Comparison of ENCODE assay signal across 10 cellular contexts in the genomic region with DNA sequence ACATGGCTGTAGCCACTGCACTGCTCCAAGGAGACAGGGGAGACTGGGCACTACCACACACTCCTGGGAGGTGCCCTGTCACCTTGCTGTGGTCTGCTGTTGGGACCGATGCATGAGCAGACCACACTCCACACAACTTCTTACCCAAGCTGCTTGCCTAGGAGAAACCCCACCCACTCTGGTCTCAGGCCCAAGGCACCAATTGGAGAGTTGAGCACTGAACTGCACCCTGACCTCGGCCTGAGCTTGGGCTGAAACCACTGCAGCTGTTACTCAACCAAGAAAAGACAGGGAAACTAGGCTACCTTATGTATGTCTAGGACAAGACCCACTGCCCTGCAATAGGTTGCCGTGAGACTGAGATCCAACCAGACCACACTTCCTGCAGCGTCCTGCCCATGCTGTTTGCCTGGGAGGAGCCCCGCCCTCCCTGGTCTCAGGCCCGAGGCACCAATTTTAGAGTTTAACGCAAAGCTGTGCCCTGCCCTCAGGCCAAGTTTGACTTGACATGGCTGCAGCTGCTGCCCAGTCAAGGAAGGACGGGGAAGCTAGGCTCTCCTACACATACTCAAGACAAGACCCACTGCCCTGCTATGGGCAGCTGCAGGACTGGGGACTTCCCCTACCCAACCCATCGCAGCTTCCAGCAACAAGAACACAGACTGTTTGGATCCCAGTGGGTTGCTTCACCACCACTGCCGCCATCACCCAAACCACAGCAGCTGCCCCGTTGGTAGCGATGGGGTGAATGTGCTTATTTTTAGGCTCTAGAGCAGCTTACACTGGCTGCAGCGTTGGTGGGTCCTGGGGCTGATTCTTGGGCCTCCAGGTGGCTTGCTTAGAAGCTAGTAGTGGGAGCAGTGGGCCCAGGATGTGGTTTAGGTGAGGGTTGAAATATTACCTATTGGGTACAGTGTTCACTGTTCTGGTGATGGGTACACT.
A peak's percentile ranks its signal among the peaks of the same experiment; 100 is the strongest.
DNase-seq lines count a peak whose midpoint lies in the region; ATAC-seq, FAIRE-seq and TF ChIP-seq lines count a peak whose summit lies in the region.
"Had no signal": no experiment of that assay in that cellular context is flagged by ENCODE, and none has a peak within 500 bp of the region (broad histone marks: within the 10 kb centered on the region; RNA-seq: fewer than 3 reads in every experiment).

No MANE protein-coding gene starts in this region.

- no peak overlapping the region; the same call in 1 of the 2 replicates for H3K9ac ChIP-seq in OCI-LY3 (ENCODE audit: low read length)
- H3K9ac ChIP-seq in keratinocyte (ENCODE audit: control insufficient read depth, extremely low read depth, insufficient read depth, low read length) = no peak overlapping the region

- H3K79me2 ChIP-seq in OCI-LY3 (ENCODE audit: low read length) = no peaks in the 10 kb centered on the region
- H3K79me2 ChIP-seq in keratinocyte (ENCODE audit: control insufficient read depth, insufficient read depth, low read length) = no peaks in the 10 kb centered on the region

- H3K27me3 ChIP-seq in OCI-LY3 (ENCODE audit: low read depth, low read length) = no peaks in the 10 kb centered on the region
- no peaks in the 10 kb centered on the region for H3K27me3 ChIP-seq in keratinocyte (ENCODE audit: control insufficient read depth, extremely low read depth, insufficient read depth, low read length)
- H3K27me3 ChIP-seq: cardiac muscle cell had no signal

- peak overlapping the region; percentile 67 for H3K4me2 ChIP-seq in OCI-LY3 (ENCODE audit: low read length)
- H3K4me2 ChIP-seq in keratinocyte (ENCODE audit: control insufficient read depth, extremely low read depth, insufficient read depth, low read depth, low read length) = peak overlapping the region; percentile 17

- ATAC-seq in GM18517 (IDR thresholded peaks at IDR 0.05; ENCODE audit: unreplicated experiment) (peak; percentile 64), GM21825 (IDR thresholded peaks at IDR 0.05; ENCODE audit: unreplicated experiment) (peak; percentile 48)

- no peaks in the 10 kb centered on the region for H3K9me1 ChIP-seq in keratinocyte (ENCODE audit: control insufficient read depth, extremely low read depth, insufficient read depth, low read length)

- H4K20me1 ChIP-seq in OCI-LY3 (ENCODE audit: insufficient read depth, low read length) = no peaks in the 10 kb centered on the region
- H4K20me1 ChIP-seq in keratinocyte (ENCODE audit: control insufficient read depth, extremely low read depth, insufficient read depth, low read length) = no peaks in the 10 kb centered on the region

- H3K27ac ChIP-seq in OCI-LY3 (ENCODE audit: low read length) (peak overlapping the region; percentile 58), keratinocyte (ENCODE audit: control insufficient read depth, insufficient read depth, low read length) (no peak overlapping the region)
- H3K27ac ChIP-seq: cardiac muscle cell had no signal

- TF ChIP-seq CTCF in OCI-LY3 (IDR thresholded peaks at IDR 0.05; ENCODE audit: low read depth, low read length) = no peak
- TF ChIP-seq CTCF in keratinocyte (optimal IDR thresholded peaks at IDR 0.05 in 1 of 3, IDR thresholded peaks at IDR 0.05 in 1 of 3, conservative IDR thresholded peaks at IDR 0.05 in 1 of 3; ENCODE audit: extremely low read depth in 1 of 3, insufficient read depth in 2 of 3, low read length in 3 of 3) = no peak

- peak overlapping the region; percentile 64 for H2AFZ ChIP-seq in OCI-LY3 (ENCODE audit: low read depth, low read length)
- H2AFZ ChIP-seq in keratinocyte (ENCODE audit: control insufficient read depth, low read length) = no peak overlapping the region

- H3K36me3 ChIP-seq in OCI-LY3 (replicated peaks; ENCODE audit: low read depth, low read length) (no peaks in the 10 kb centered on the region), keratinocyte (ENCODE audit: control insufficient read depth in 2 of 2, extremely low read depth in 1 of 2, insufficient read depth in 2 of 2, low read length in 2 of 2) (no peaks in the 10 kb centered on the region)
- H3K36me3 ChIP-seq: cardiac muscle cell had no signal

- FAIRE-seq in keratinocyte (lab: Jason Lieb, UNC) = no peak

- H3K9me3 ChIP-seq in OCI-LY3 (ENCODE audit: insufficient read depth, low read length) = no peaks in the 10 kb centered on the region
- H3K9me3 ChIP-seq in keratinocyte (ENCODE audit: control insufficient read depth, low read depth, low read length) = no peaks in the 10 kb centered on the region

- dilution Hi-C loops in keratinocyte (cut with MboI; ENCODE audit: extremely low pct_ligation_motif_present, low sequenced_read_pairs) = no loop called here

- H3K4me3 ChIP-seq in OCI-LY3 (ENCODE audit: low read length) (peak overlapping the region; percentile 37; the same call in 1 of the 2 replicates), keratinocyte (ENCODE audit: control insufficient read depth in 2 of 3, extremely low read depth in 1 of 3, insufficient read depth in 2 of 3, low read depth in 1 of 3, low read length in 3 of 3) (no peak overlapping the region)
- H3K4me3 ChIP-seq: cardiac muscle cell, lung had no signal

- DNase-seq in keratinocyte (ENCODE audit: low read depth, low spot score) = no peak
- DNase-seq in effector CD4-positive, alpha-beta T cell = no peak
- no peak for DNase-seq in COR-L47 (lab: John Stamatoyannopoulos, UW)
- DNase-seq in HUDEP-2 (lab: John Stamatoyannopoulos, UW; ENCODE audit: unreplicated experiment in 76 of 76) = no peak
- no peak for DNase-seq in hypothalamus (lab: John Stamatoyannopoulos, UW)

- H3K4me1 ChIP-seq in OCI-LY3 (ENCODE audit: low read length) (peaks cover 24% of the 10 kb centered on the region), keratinocyte (ENCODE audit: control insufficient read depth, extremely low read depth, insufficient read depth, low read length) (peaks cover 13% of the 10 kb centered on the region)
